8 cellular contexts compared by ENCODE assay signal in genomic region chr5:176541338-176542134, GRCh38. TPM values are rescaled to one million over a fixed set of nuclear protein-coding genes. Genes with fewer than 3 reads are reported as not detected.
A peak's percentile ranks its signal among the peaks of the same experiment; 100 is the strongest.
DNase-seq lines count a peak whose midpoint lies in the region; ATAC-seq, FAIRE-seq and TF ChIP-seq lines count a peak whose summit lies in the region.

No MANE protein-coding gene starts in this region.

- no peaks in the 10 kb centered on the region for H4K20me1 ChIP-seq in DND-41 (ENCODE audit: insufficient read depth, low read length)
- H4K20me1 ChIP-seq in Loucy (ENCODE audit: insufficient read depth, low read length, poor library complexity, severe bottlenecking): no peaks in the 10 kb centered on the region
- H4K20me1 ChIP-seq in H1 (replicated peaks in 1 of 2; ENCODE audit: control insufficient read depth in 1 of 2, insufficient read depth in 2 of 2, low read length in 2 of 2): peaks cover 0 to 1% of the 10 kb centered on the region in 2 experiments

- H3K23ac ChIP-seq in H1 (ENCODE audit: insufficient read length): no peak overlapping the region

- H3K23me2 ChIP-seq in H1 (ENCODE audit: low read depth, low read length): peaks cover 14% of the 10 kb centered on the region

- no peaks in the 10 kb centered on the region for H3K9me2 ChIP-seq in Loucy (replicated peaks; ENCODE audit: low read depth, low read length)

- peak overlapping the region; percentile 61; the same call in 1 of the 2 replicates for H2BK15ac ChIP-seq in H1 (ENCODE audit: low read length)

- no peaks in the 10 kb centered on the region for H3K9me3 Mint-ChIP-seq in naive B cell

- ATAC-seq in DND-41 (ENCODE audit: insufficient read depth, low read depth) (peak; percentile 34), naive B cell (ENCODE audit: low read depth in 2 of 2) (no peak)

- peak in 1 of 2 experiments; percentile 58; a peak in 1 of 3 replicates for TF ChIP-seq POLR2A in H1 (IDR thresholded peaks at IDR 0.05; ENCODE audit: control extremely low read depth in 1 of 2, low read depth in 2 of 2, low read length in 2 of 2)

- H3K79me1 ChIP-seq in H1 (ENCODE audit: low read depth, low read length): peaks cover 2% of the 10 kb centered on the region; the same call in 1 of the 2 replicates

- peak overlapping the region; percentile 99 for H2BK12ac ChIP-seq in H1 (ENCODE audit: low read depth, low read length)

- H3K27ac Mint-ChIP-seq in naive B cell: peak overlapping the region; percentile 9 to 96 (median 92)

- TF ChIP-seq CTCF in DND-41 (IDR thresholded peaks at IDR 0.05; ENCODE audit: borderline replicate concordance, extremely low read depth, low read length, poor library complexity, severe bottlenecking) (no peak), Loucy (conservative IDR thresholded peaks at IDR 0.05; ENCODE audit: low read length) (no peak), H1 (IDR thresholded peaks at IDR 0.05; ENCODE audit: control extremely low read depth in 1 of 3, insufficient read depth in 1 of 3, low read depth in 1 of 3, low read length in 3 of 3) (no peak)

- WGBS in H1 (ENCODE audit: extremely low coverage in 1 of 2, insufficient coverage in 1 of 2, insufficient read length in 1 of 2, insufficient replicate concordance in 2 of 2, low coverage in 1 of 2, low lambda C conversion rate in 2 of 2, missing lambda C conversion rate in 1 of 2), 2 experiments: 52% methylated on average over 12 of the region's 12 CpGs; no CpG with 5 or more reads in 1 of the 2 experiments

- peak overlapping the region; percentile 91 for H4K91ac ChIP-seq in H1 (replicated peaks; ENCODE audit: insufficient read length, low read length)

- H3K27me3 ChIP-seq in DND-41 (ENCODE audit: insufficient read depth, low read length, poor library complexity) (peaks cover 8% of the 10 kb centered on the region), Loucy (ENCODE audit: insufficient read depth, low read length, poor library complexity, severe bottlenecking) (no peaks in the 10 kb centered on the region), H1 (replicated peaks in 1 of 4; ENCODE audit: control insufficient read depth in 3 of 4, extremely low read depth in 1 of 4, insufficient read depth in 3 of 4, low read length in 3 of 4) (no peaks in the 10 kb centered on the region; a peak in 1 of 7 replicates)

- H3K4me3 ChIP-seq in DND-41 (ENCODE audit: low read depth in 1 of 2, low read length in 2 of 2) (peak overlapping the region in 1 of 2 experiments; percentile 84; a peak in 2 of 4 replicates), Loucy (ENCODE audit: low read length, poor library complexity, severe bottlenecking) (peak overlapping the region; percentile 84), H1 (ENCODE audit: extremely low read depth in 1 of 4, insufficient read depth in 2 of 4, low read depth in 3 of 4, low read length in 4 of 4) (peak overlapping the region in 3 of 4 experiments; percentile 2 to 76 (median 20); a peak in 4 of 8 replicates)

- peak overlapping the region; percentile 80 to 98 (median 90) for H3K4me3 Mint-ChIP-seq in naive B cell

- H2AK5ac ChIP-seq in H1 (ENCODE audit: low read depth, low read length): peak overlapping the region; percentile 79; the same call in 1 of the 2 replicates

- H3K56ac ChIP-seq in H1 (replicated peaks; ENCODE audit: insufficient read length, low read depth, low read length): no peak overlapping the region

- no peak overlapping the region for H2BK120ac ChIP-seq in H1 (replicated peaks; ENCODE audit: low read depth, low read length)

- H3K14ac ChIP-seq in H1 (ENCODE audit: insufficient read length): no peak overlapping the region

- no peak for TF ChIP-seq EP300 in H1 (IDR thresholded peaks at IDR 0.05; ENCODE audit: borderline replicate concordance in 1 of 2, low read depth in 2 of 2, low read length in 2 of 2)

- H3K4me2 ChIP-seq in DND-41 (ENCODE audit: insufficient read depth, low read length) (peak overlapping the region; percentile 89), Loucy (ENCODE audit: low read depth, low read length, poor library complexity, severe bottlenecking) (peak overlapping the region; percentile 69), H1 (ENCODE audit: insufficient read depth in 1 of 2, low read depth in 2 of 2, low read length in 2 of 2) (peak overlapping the region; percentile 47 to 91; a peak in 3 of 4 replicates)

- peak overlapping the region; percentile 68; the same call in 1 of the 2 replicates for H2BK5ac ChIP-seq in H1 (ENCODE audit: low read depth, low read length)

- peaks cover 39 to 56% (median 52%) of the 10 kb centered on the region in 3 donors for H3K4me1 Mint-ChIP-seq in naive B cell

- H3K4me1 ChIP-seq in DND-41 (ENCODE audit: insufficient read depth, low read length) (peaks cover 56% of the 10 kb centered on the region), Loucy (ENCODE audit: insufficient read depth, low read length, poor library complexity, severe bottlenecking) (peaks cover 12% of the 10 kb centered on the region), H1 (replicated peaks in 1 of 4; ENCODE audit: control insufficient read depth in 3 of 4, insufficient read depth in 4 of 4, low read length in 3 of 4) (peaks cover 9 to 18% (median 18%) of the 10 kb centered on the region in 4 experiments)

- no peaks in the 10 kb centered on the region for H3K36me3 ChIP-seq in DND-41 (ENCODE audit: insufficient read depth, low read length)
- no peaks in the 10 kb centered on the region for H3K36me3 ChIP-seq in Loucy (ENCODE audit: insufficient read depth, low read length)
- no peaks in the 10 kb centered on the region for H3K36me3 ChIP-seq in H1 (ENCODE audit: control insufficient read depth in 2 of 4, insufficient read depth in 4 of 4, low read length in 3 of 4)

- no peaks in the 10 kb centered on the region for H3F3A ChIP-seq in Loucy (ENCODE audit: low read depth)

- H3K36me3 Mint-ChIP-seq in naive B cell: no peaks in the 10 kb centered on the region

- peak overlapping the region; percentile 59 for H4K5ac ChIP-seq in H1 (ENCODE audit: insufficient read length, low read depth, low read length)

- TF ChIP-seq RAD21 in H1 (IDR thresholded peaks at IDR 0.05 in 1 of 2, conservative IDR thresholded peaks at IDR 0.05 in 1 of 2; ENCODE audit: low read depth in 2 of 2, low read length in 2 of 2): no peak

- H3K9me3 ChIP-seq in DND-41 (ENCODE audit: insufficient read depth, low read length, severe bottlenecking) (no peaks in the 10 kb centered on the region), Loucy (ENCODE audit: insufficient read depth, low read depth, low read length) (no peaks in the 10 kb centered on the region), H1 (ENCODE audit: insufficient read depth in 2 of 2, low read depth in 1 of 2, low read length in 1 of 2) (no peaks in the 10 kb centered on the region)

- peak overlapping the region; percentile 61 for H3K27ac ChIP-seq in DND-41 (ENCODE audit: low read length)
- H3K27ac ChIP-seq in H1 (ENCODE audit: low read depth, low read length): no peak overlapping the region

- DNase-seq in DND-41 (peak; percentile 82), H1 (ENCODE audit: low read depth in 1 of 2, low spot score in 2 of 2) (peak in 1 of 2 experiments; percentile 81), naive B cell (peak; percentile 64), urothelium cell line (ENCODE audit: low spot score) (peak; percentile 33), AG08395 (ENCODE audit: low spot score) (no peak), HuH-7.5 (ENCODE audit: low spot score) (no peak)
- DNase-seq in activated CD4-positive, CD25-positive, alpha-beta regulatory T cell treated with anti-CD3 and anti-CD28 coated beads, Interleukin-2, amount 50 U/mL, for 72 hours: peak; percentile 59

- POLR2A ChIA-PET in H1 (lab: Charles Lee; ENCODE audit: partially characterized antibody): interaction anchor here (4.5 to 21.1 kb wide), 2 partner anchors 12 to 22 kb away, joined by 22 to 458 read pairs; no protein-coding TSS in a partner anchor

- no peaks in the 10 kb centered on the region for H3K27me3 Mint-ChIP-seq in naive B cell

- FAIRE-seq in H1 (lab: Jason Lieb, UNC): no peak
- no peak for FAIRE-seq in urothelium cell line (lab: Jason Lieb, UNC)

- CTCF ChIA-PET in H1 (lab: Charles Lee; ENCODE audit: partially characterized antibody): interaction anchor here (0.7 to 3.7 kb wide), 3 partner anchors 12 to 54 kb away, joined by 3 to 27 read pairs (median 10); no protein-coding TSS in a partner anchor

- peak overlapping the region; percentile 70 for H3K9ac ChIP-seq in DND-41 (ENCODE audit: low read depth, low read length)
- H3K9ac ChIP-seq in Loucy (ENCODE audit: low read depth, low read length, poor library complexity, severe bottlenecking): peak overlapping the region; percentile 88
- H3K9ac ChIP-seq in H1 (replicated peaks in 1 of 4; ENCODE audit: extremely low read depth in 1 of 4, low read depth in 3 of 4, low read length in 3 of 4): peak overlapping the region in 1 of 4 experiments; percentile 29; a peak in 2 of 7 replicates

- peak overlapping the region; percentile 69 for H3K4ac ChIP-seq in H1 (replicated peaks; ENCODE audit: insufficient read length, low read depth, low read length)

- H2AFZ ChIP-seq in DND-41 (ENCODE audit: low read depth, low read length): peak overlapping the region; percentile 54
- peak overlapping the region; percentile 21; the same call in 1 of the 2 replicates for H2AFZ ChIP-seq in Loucy (ENCODE audit: low read length)
- H2AFZ ChIP-seq in H1 (ENCODE audit: low read length): no peak overlapping the region

- H3K79me2 ChIP-seq in DND-41 (ENCODE audit: insufficient read depth, low read length) (peaks cover 5% of the 10 kb centered on the region; the same call in 1 of the 2 replicates), Loucy (ENCODE audit: insufficient read depth, low read length) (peaks cover 22% of the 10 kb centered on the region; the same call in 1 of the 2 replicates), H1 (ENCODE audit: control insufficient read depth in 1 of 2, insufficient read depth in 2 of 2, low read length in 2 of 2) (peaks cover 0 to 2% of the 10 kb centered on the region in 2 experiments; a peak in 1 of 4 replicates)

- no peak overlapping the region; the same call in 1 of the 2 replicates for H4K8ac ChIP-seq in H1 (ENCODE audit: extremely low read depth, insufficient read depth, low read length)

- H3K18ac ChIP-seq in H1 (ENCODE audit: extremely low read depth, low read length): peak overlapping the region; percentile 89

- H2BK20ac ChIP-seq in H1 (ENCODE audit: low read length): no peak overlapping the region

RNA-seq across cellular contexts. Expression of gene RNF44, which starts 4.3 kb away (rescaled TPM):
- 164 and 178 TPM in 2 replicates for total RNA-seq in H1 (2021; fragmentation: NEBNext Ultra II Directional; extraction: Animal tissue kit (Norgen Biotek cat#: 25700))
- 54.7 and 109 TPM in 2 replicates for polyA plus RNA-seq in H1 (2011; rRNA removed)
- 42.9 TPM for polyA plus RNA-seq in H1 (2011; cell fraction: cytosol; rRNA removed)
- polyA plus RNA-seq in H1 (2011; cell fraction: nucleus; rRNA removed): 283 TPM
- 101 to 137 TPM (median 120 TPM) in 4 replicates for polyA plus RNA-seq in H1 (2012, experiment 1 of 2)
- 87.2 TPM for polyA plus RNA-seq in H1 (2012, experiment 2 of 2)
- polyA plus RNA-seq in H1 (2013, experiment 1 of 2): 97.6 TPM
- 91.7 TPM for polyA plus RNA-seq in H1 (2013, experiment 2 of 2)
- polyA minus RNA-seq in H1 (2011; rRNA and poly(A)+ RNA removed): 15.9 and 24.4 TPM in 2 replicates
- polyA minus RNA-seq in H1 (2011; cell fraction: cytosol; rRNA and poly(A)+ RNA removed): 100 TPM
- polyA minus RNA-seq in H1 (2011; cell fraction: nucleus; rRNA and poly(A)+ RNA removed): 120 TPM
- 1 to 10 TPM in 5 of 6 donors, under 1 TPM in 1; 0.38 to 6.1 (median 2.9) TPM for polyA plus RNA-seq in naive B cell (ENCODE audit: low read depth in 6 of 6)

RNA-seq across cellular contexts. Expression of gene CDHR2, which starts 7.6 kb away (rescaled TPM):
- 0.43 and 0.69 TPM in 2 replicates for total RNA-seq in H1 (2021; fragmentation: NEBNext Ultra II Directional; extraction: Animal tissue kit (Norgen Biotek cat#: 25700))
- polyA plus RNA-seq in H1 (2011; rRNA removed): 0.02 and 0.06 TPM in 2 replicates
- polyA plus RNA-seq in H1 (2011; cell fraction: cytosol; rRNA removed): 0.04 TPM
- 0.26 TPM for polyA plus RNA-seq in H1 (2011; cell fraction: nucleus; rRNA removed)
- 0.08 to 0.52 TPM (median 0.25 TPM) in 3 of 4 replicates, not detected in the other for polyA plus RNA-seq in H1 (2012, experiment 1 of 2)
- polyA plus RNA-seq in H1 (2012, experiment 2 of 2): not detected
- polyA plus RNA-seq in H1 (2013, experiment 1 of 2): 0.04 TPM
- polyA plus RNA-seq in H1 (2013, experiment 2 of 2): 0.02 TPM
- polyA minus RNA-seq in H1 (2011; rRNA and poly(A)+ RNA removed): 0.06 and 0.17 TPM in 2 replicates
- not detected for polyA minus RNA-seq in H1 (2011; cell fraction: cytosol; rRNA and poly(A)+ RNA removed)
- 0.50 TPM for polyA minus RNA-seq in H1 (2011; cell fraction: nucleus; rRNA and poly(A)+ RNA removed)
- polyA plus RNA-seq in naive B cell (ENCODE audit: low read depth in 6 of 6): not detected

Comparison
In these comparisons a context has a peak if more than half of its experiments do, and no peak if none do; other contexts are left out.
1. DNase-seq: peak in DND-41 (single experiment), activated CD4-positive, CD25-positive, alpha-beta regulatory T cell treated with anti-CD3 and anti-CD28 coated beads, Interleukin-2, amount 50 U/mL, for 72 hours (single experiment), naive B cell (single experiment) and urothelium cell line (single experiment); none in AG08395 (single experiment) and HuH-7.5 (single experiment).
2. RNA of gene RNF44, which starts 4.3 kb away (polyA plus RNA-seq): 42.9 to 283 TPM in H1; 0.38 to 6.1 TPM in naive B cell; every median in the first group is over 4 times any median in the second.
3. Peak in every context shown above with its lines, with median percentiles within 50 percentile points of each other: H3K4me2 ChIP-seq.